8 cellular contexts compared by ENCODE assay signal in the genomic region with DNA sequence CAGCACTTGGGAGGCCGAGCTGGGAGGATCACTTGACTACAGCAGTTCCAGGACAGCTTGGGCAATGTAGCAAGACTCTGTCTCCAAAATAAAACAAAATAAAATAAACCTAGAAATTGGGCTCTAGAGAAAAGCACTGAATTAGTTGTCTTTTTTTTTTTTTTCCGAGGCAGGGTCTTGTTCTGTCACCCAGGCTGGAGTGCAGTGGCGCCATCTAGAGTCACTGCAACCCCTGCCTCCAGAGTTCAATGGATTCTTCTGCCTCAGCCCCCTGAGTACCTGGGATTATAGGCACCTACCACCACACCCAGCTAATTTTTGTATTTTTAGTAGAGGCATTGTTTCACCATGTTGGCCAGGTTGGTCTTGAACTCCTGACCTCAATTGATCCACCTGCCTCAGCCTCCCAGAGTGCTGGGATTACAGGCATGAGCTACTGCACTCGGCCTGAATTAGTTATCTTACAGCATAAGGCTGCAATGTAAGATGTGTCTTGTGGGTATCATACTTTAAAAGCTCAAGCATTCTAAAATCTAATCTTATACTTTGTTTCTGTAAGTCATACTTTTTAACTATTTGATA. TPM values are rescaled to one million over a fixed set of nuclear protein-coding genes. Genes with fewer than 3 reads are reported as not detected.
DNase-seq lines count a peak whose midpoint lies in the region; ATAC-seq, FAIRE-seq and TF ChIP-seq lines count a peak whose summit lies in the region.

No MANE protein-coding gene starts in this region.

- no peaks in the 10 kb centered on the region for H3K27me3 ChIP-seq in mammary epithelial cell (ENCODE audit: insufficient read depth, low read length)

- H3K4me3 ChIP-seq in mammary epithelial cell (replicated peaks in 1 of 3; ENCODE audit: insufficient read depth in 1 of 3, low read depth in 2 of 3, low read length in 3 of 3) (no peak overlapping the region), lower leg skin (ENCODE audit: low read depth, poor library complexity, severe bottlenecking) (no peak overlapping the region)

- no peaks in the 10 kb centered on the region for H3K4me1 ChIP-seq in mammary epithelial cell (ENCODE audit: insufficient read depth, low read length)

- no peak overlapping the region for H2AFZ ChIP-seq in mammary epithelial cell (ENCODE audit: low read depth, low read length)

- BruUV-seq in mammary epithelial cell (replicated peaks; lab: Mats Ljungman, UMichigan), result no TSS peak

- no peak for FAIRE-seq in urothelium cell line (lab: Jason Lieb, UNC)

- intact Hi-C loops in mammary epithelial cell (cut with micrococcal nuclease) (loop anchor here (1.0 kb wide), 2 partner anchors 435 to 473 kb away; no protein-coding TSS in a partner anchor), lower leg skin (cut with DNase I; ENCODE audit: low total_unique reads) (no loop called here)

- in situ Hi-C loops in mammary epithelial cell (cut with MboI; ENCODE audit: low sequenced_read_pairs in 2 of 2), result no loop called here

- CTCF ChIA-PET in mammary epithelial cell (lab: Charles Lee; ENCODE audit: low non-redundant PET), result no interaction called here

- no peak overlapping the region for H3K9ac ChIP-seq in mammary epithelial cell (ENCODE audit: insufficient read depth, low read length)

- no peaks in the 10 kb centered on the region for H3K79me2 ChIP-seq in mammary epithelial cell (ENCODE audit: insufficient read depth, low read length)

- dilution Hi-C loops in mammary epithelial cell (cut with HindIII; ENCODE audit: low sequenced_read_pairs), result no loop called here

- H4K20me1 ChIP-seq in mammary epithelial cell (ENCODE audit: insufficient read depth, low read length), result no peaks in the 10 kb centered on the region

- DNase-seq in NCI-H82 (lab: John Stamatoyannopoulos, UW), result peak; percentile 48
- no peak for DNase-seq in NCI-H82 treated with DMSO at 0.1 percent for 48 hours (lab: John Stamatoyannopoulos, UW; ENCODE audit: unreplicated experiment)
- peak; percentile 27 for DNase-seq in T follicular helper cell (ENCODE audit: low read depth)
- no peak for DNase-seq in mammary epithelial cell
- DNase-seq in myocyte (ENCODE audit: low read depth), result peak; percentile 5
- DNase-seq in lower leg skin (ENCODE audit: low spot score in 2 of 2), result no peak
- DNase-seq in urothelium cell line (ENCODE audit: low spot score), result no peak

- no peak for TF ChIP-seq POLR2A in lower leg skin (IDR thresholded peaks at IDR 0.05)

- H3K4me2 ChIP-seq in mammary epithelial cell (ENCODE audit: insufficient read depth, low read depth, low read length), result no peak overlapping the region

- ATAC-seq in GM21360 (IDR thresholded peaks at IDR 0.05; ENCODE audit: unreplicated experiment), result no peak

- peak; percentile 18 to 57 for TF ChIP-seq CTCF in mammary epithelial cell (conservative IDR thresholded peaks at IDR 0.05 in 1 of 2, IDR thresholded peaks at IDR 0.05 in 1 of 2; ENCODE audit: extremely low read depth in 1 of 2, insufficient read depth in 1 of 2, low read depth in 1 of 2, low read length in 2 of 2)
- no peak for TF ChIP-seq CTCF in lower leg skin (IDR thresholded peaks at IDR 0.05)

- H3K27ac ChIP-seq in mammary epithelial cell (ENCODE audit: insufficient read depth, low read depth, low read length), result no peak overlapping the region

- no peaks in the 10 kb centered on the region for H3K9me3 ChIP-seq in mammary epithelial cell (replicated peaks; ENCODE audit: insufficient read depth, low read length)

- 54% methylated on average over 4 of the region's 4 CpGs for WGBS in mammary epithelial cell (ENCODE audit: low coverage, missing lambda C conversion rate)
- WGBS in lower leg skin, 2 donors, result 60 to 75% methylated on average over 4 of the region's 4 CpGs

- no peaks in the 10 kb centered on the region for H3K36me3 ChIP-seq in mammary epithelial cell (ENCODE audit: insufficient read depth, low read length)

RNA-seq across cellular contexts. Expression of a gene that starts 12.8 kb away (rescaled TPM):
- total RNA-seq in mammary epithelial cell (under 1 TPM in 1 of 2 donors, not detected in 1; 0.68 TPM), myocyte (not detected in 2 replicates), lower leg skin (not detected)
- not detected for polyA plus RNA-seq in mammary epithelial cell
- polyA minus RNA-seq in mammary epithelial cell, result not detected
- polyA plus RNA-seq in myocyte (2012), result 0.95 TPM

RNA-seq across cellular contexts. Expression of a gene that starts 18.1 kb away (rescaled TPM):
- total RNA-seq in mammary epithelial cell (1 to 10 TPM; 8.8 to 9.6 TPM), myocyte (6.8 and 7.0 TPM in 2 replicates), lower leg skin (10 to 100 TPM in 3 of 4 donors, 1 to 10 TPM in 1; 9.8 to 17.3 (median 12.0) TPM)
- polyA plus RNA-seq in mammary epithelial cell, result 4.2 TPM
- polyA minus RNA-seq in mammary epithelial cell, result 4.3 TPM
- polyA plus RNA-seq in myocyte (2012), result 3.6 TPM

Comparison
In these comparisons a context has a peak if more than half of its experiments do, and no peak if none do; other contexts are left out.
1. DNase-seq: peak in NCI-H82 (single experiment), T follicular helper cell (single experiment) and myocyte (single experiment); none in NCI-H82 treated with DMSO at 0.1 percent for 48 hours (single experiment), mammary epithelial cell (single experiment), lower leg skin (0 of 2) and urothelium cell line (single experiment).
2. CTCF ChIP-seq: peak in mammary epithelial cell (2 of 2); none in lower leg skin (0 of 3).